26 cellular contexts compared by ENCODE assay signal in genomic region chr2:112005391-112006075, GRCh38. TPM values are rescaled to one million over a fixed set of nuclear protein-coding genes. Genes with fewer than 3 reads are reported as not detected.
DNase-seq lines count a peak whose midpoint lies in the region; ATAC-seq and TF ChIP-seq lines count a peak whose summit lies in the region.
"Had no signal": no experiment of that assay in that cellular context is flagged by ENCODE, and none has a peak within 500 bp of the region (broad histone marks: within the 10 kb centered on the region; RNA-seq: fewer than 3 reads in every experiment).

No MANE protein-coding gene starts in this region.

- H3K9me2 ChIP-seq in PC-9 (ENCODE audit: insufficient read depth), result no peaks in the 10 kb centered on the region

- no peaks in the 10 kb centered on the region for H3K27me3 Mint-ChIP-seq in activated naive CD8-positive, alpha-beta T cell treated with anti-CD3 and anti-CD28 coated beads, Interleukin-2, amount 50 U/mL, for 24 hours
- H3K27me3 Mint-ChIP-seq in activated naive CD8-positive, alpha-beta T cell treated with anti-CD3 and anti-CD28 coated beads for 36 hours, result peaks cover 4% of the 10 kb centered on the region

- H3K4me3 ChIP-seq in PC-9 (no peak overlapping the region), upper lobe of left lung (no peak overlapping the region)
- H3K4me3 ChIP-seq: body of pancreas, MG63, pancreas, Peyer's patch had no signal

- no peaks in the 10 kb centered on the region for H3K79me2 ChIP-seq in PC-9 (ENCODE audit: low read depth)

- H3K4me1 Mint-ChIP-seq in activated naive CD8-positive, alpha-beta T cell treated with anti-CD3 and anti-CD28 coated beads, Interleukin-2, amount 50 U/mL, for 24 hours, result peaks cover 10% of the 10 kb centered on the region
- H3K4me1 Mint-ChIP-seq in activated naive CD8-positive, alpha-beta T cell treated with anti-CD3 and anti-CD28 coated beads for 36 hours, result peaks cover 9% of the 10 kb centered on the region
- H3K4me1 Mint-ChIP-seq: CD8-positive, alpha-beta memory T cell; immature natural killer cell had no signal

- H3K27me3 ChIP-seq in PC-9 (ENCODE audit: insufficient read depth, low read depth), result no peaks in the 10 kb centered on the region
- no peaks in the 10 kb centered on the region for H3K27me3 ChIP-seq in upper lobe of left lung
- H3K27me3 ChIP-seq: body of pancreas, MG63, pancreas, Peyer's patch had no signal

- no peak overlapping the region for H3K27ac Mint-ChIP-seq in activated naive CD8-positive, alpha-beta T cell treated with anti-CD3 and anti-CD28 coated beads, Interleukin-2, amount 50 U/mL, for 24 hours
- no peak overlapping the region for H3K27ac Mint-ChIP-seq in activated naive CD8-positive, alpha-beta T cell treated with anti-CD3 and anti-CD28 coated beads for 36 hours
- H3K27ac Mint-ChIP-seq: CD8-positive, alpha-beta memory T cell; immature natural killer cell; nephron had no signal

- WGBS in upper lobe of left lung, 2 donors, result 90 to 92% methylated on average over 5 of the region's 5 CpGs

- peaks cover 29% of the 10 kb centered on the region for H3K4me1 ChIP-seq in PC-9 (replicated peaks; ENCODE audit: insufficient read depth)
- H3K4me1 ChIP-seq in upper lobe of left lung, result peaks cover 0 to 5% (median 1%) of the 10 kb centered on the region in 4 donors
- H3K4me1 ChIP-seq: body of pancreas, pancreas, Peyer's patch had no signal

- no peak for TF ChIP-seq POLR2A in upper lobe of left lung (IDR thresholded peaks at IDR 0.05)

- BruUV-seq in PC-9 (replicated peaks; lab: Mats Ljungman, UMichigan), result no TSS peak

- H4K20me1 ChIP-seq in PC-9 (ENCODE audit: insufficient read depth), result no peaks in the 10 kb centered on the region

- H3K9me3 Mint-ChIP-seq in activated naive CD8-positive, alpha-beta T cell treated with anti-CD3 and anti-CD28 coated beads, Interleukin-2, amount 50 U/mL, for 24 hours, result no peaks in the 10 kb centered on the region
- H3K9me3 Mint-ChIP-seq in activated naive CD8-positive, alpha-beta T cell treated with anti-CD3 and anti-CD28 coated beads for 36 hours, result no peaks in the 10 kb centered on the region
- H3K9me3 Mint-ChIP-seq: CD8-positive, alpha-beta memory T cell; immature natural killer cell; nephron had no signal

- H3K36me3 ChIP-seq in PC-9 (ENCODE audit: low read depth) (no peaks in the 10 kb centered on the region), upper lobe of left lung (peaks cover 5 to 32% (median 16%) of the 10 kb centered on the region in 4 donors)
- H3K36me3 ChIP-seq: MG63 had no signal

- POLR2A ChIA-PET in PC-9 (lab: Charles Lee; ENCODE audit: unreplicated experiment), result no interaction called here

- CTCF ChIA-PET in PC-9 (lab: Charles Lee), result interaction anchor here (0.6 kb wide), 1 partner anchor 764 kb away, joined by 5 read pairs; no protein-coding TSS in a partner anchor

- H3K9me3 ChIP-seq in PC-9 (ENCODE audit: insufficient read depth, low read depth) (no peaks in the 10 kb centered on the region), upper lobe of left lung (no peaks in the 10 kb centered on the region)
- H3K9me3 ChIP-seq: body of pancreas, pancreas, Peyer's patch had no signal

- DNase-seq in activated naive CD8-positive, alpha-beta T cell treated with anti-CD3 and anti-CD28 coated beads, Interleukin-2, amount 50 U/mL, for 24 hours, result no peak
- no peak for DNase-seq in activated naive CD8-positive, alpha-beta T cell treated with anti-CD3 and anti-CD28 coated beads for 36 hours
- DNase-seq in PC-9, result no peak
- no peak for DNase-seq in epithelial cell of prostate (ENCODE audit: low read depth, low spot score)
- DNase-seq in upper lobe of left lung, result no peak
- DNase-seq in GF-D8 (lab: John Stamatoyannopoulos, UW), result no peak
- DNase-seq in T1000 (lab: John Stamatoyannopoulos, UW), result no peak
- DNase-seq: activated CD4-positive, alpha-beta T cell treated with anti-CD3 and anti-CD28 coated beads for 4 hours; activated gamma-delta T cell treated with Interleukin-2 at 50 U/mL for 16 hours; activated T-cell treated with anti-CD3 and anti-CD28 coated beads, Interleukin-2, amount 50 U/mL, for 48 hours; CD8-positive, alpha-beta memory T cell; H7; immature natural killer cell; left cardiac atrium; NCI-H1436; NCI-H446; NCI-H774; pancreas; Peyer's patch; SHP77 treated with DMSO at 0.1 percent for 48 hours; stimulated activated naive CD4-positive, alpha-beta T cell had no signal

- ATAC-seq in activated naive CD8-positive, alpha-beta T cell treated with anti-CD3 and anti-CD28 coated beads, Interleukin-2, amount 50 U/mL, for 24 hours, result peak; percentile 69
- ATAC-seq in upper lobe of left lung (ENCODE audit: low FRiP score in 2 of 2) (no peak), GM19395 (IDR thresholded peaks at IDR 0.05; ENCODE audit: unreplicated experiment) (no peak)
- ATAC-seq: body of pancreas had no signal

- peak overlapping the region; percentile 76; the same call in 1 of the 2 replicates for H3K27ac ChIP-seq in PC-9
- peak overlapping the region; percentile 63 for H3K27ac ChIP-seq in epithelial cell of prostate
- H3K27ac ChIP-seq in upper lobe of left lung, result peak overlapping the region in 3 of 4 donors; percentile 46 to 53 (median 51)
- H3K27ac ChIP-seq: pancreas, Peyer's patch, VCaP had no signal

- H3K4me3 Mint-ChIP-seq in activated naive CD8-positive, alpha-beta T cell treated with anti-CD3 and anti-CD28 coated beads, Interleukin-2, amount 50 U/mL, for 24 hours, result no peak overlapping the region
- H3K4me3 Mint-ChIP-seq in activated naive CD8-positive, alpha-beta T cell treated with anti-CD3 and anti-CD28 coated beads for 36 hours, result no peak overlapping the region
- H3K4me3 Mint-ChIP-seq: CD8-positive, alpha-beta memory T cell; immature natural killer cell; nephron had no signal

- no peak overlapping the region for H2AFZ ChIP-seq in PC-9

- TF ChIP-seq EP300 in upper lobe of left lung (IDR thresholded peaks at IDR 0.05), result no peak

- TF ChIP-seq CTCF in PC-9 (conservative IDR thresholded peaks at IDR 0.05) (no peak), upper lobe of left lung (IDR thresholded peaks at IDR 0.05) (no peak)

- intact Hi-C loops in PC-9 (cut with micrococcal nuclease; ENCODE audit: unreplicated experiment), result no loop called here

- H3K4me2 ChIP-seq in PC-9, result peak overlapping the region; percentile 50; the same call in 1 of the 2 replicates

- no peaks in the 10 kb centered on the region for H3K36me3 Mint-ChIP-seq in activated naive CD8-positive, alpha-beta T cell treated with anti-CD3 and anti-CD28 coated beads, Interleukin-2, amount 50 U/mL, for 24 hours (ENCODE audit: low read depth)
- H3K36me3 Mint-ChIP-seq in activated naive CD8-positive, alpha-beta T cell treated with anti-CD3 and anti-CD28 coated beads for 36 hours, result no peaks in the 10 kb centered on the region
- H3K36me3 Mint-ChIP-seq: CD8-positive, alpha-beta memory T cell; immature natural killer cell had no signal

- peaks cover 23% of the 10 kb centered on the region for H3F3A ChIP-seq in PC-9 (ENCODE audit: insufficient read depth, low read depth)

RNA-seq across cellular contexts. Expression of gene TMEM87B, which starts 49.5 kb away (rescaled TPM):
- 10 to 100 TPM; 13.3 to 16.9 TPM for total RNA-seq in activated naive CD8-positive, alpha-beta T cell treated with anti-CD3 and anti-CD28 coated beads for 36 hours
- total RNA-seq in PC-9 (2021) (20.1 and 24.4 TPM in 2 replicates), upper lobe of left lung (10 to 100 TPM; 20.1 to 45.9 (median 23.6) TPM)
